Comparison of ENCODE assay signal across 1 cellular context in genomic region chr21:44887126-44887806, GRCh38.
TF ChIP-seq lines count a peak whose summit lies in the region.

No MANE protein-coding gene starts in this region.

TF ChIP-seq in K562, 482 proteins besides CTCF, POLR2A, EP300 and RAD21:
- TF ChIP-seq HBP1 (CRISPR knock-in tag; IDR thresholded peaks at IDR 0.05) (no peak), KLF16 (IDR thresholded peaks at IDR 0.05) (no peak), ILF3 (IDR thresholded peaks at IDR 0.05; ENCODE audit: borderline replicate concordance) (no peak), ZBTB1 (CRISPR knock-in tag; IDR thresholded peaks at IDR 0.05; ENCODE audit: borderline replicate concordance, low read depth) (no peak), STAG1 (CRISPR knock-in tag; IDR thresholded peaks at IDR 0.05; ENCODE audit: borderline replicate concordance) (no peak), ADNP (tag; IDR thresholded peaks at IDR 0.05) (no peak), GTF2F1 (IDR thresholded peaks at IDR 0.05; ENCODE audit: low read depth, low read length) (no peak), JUND (IDR thresholded peaks at IDR 0.05; ENCODE audit: borderline replicate concordance, low read depth, low read length) (no peak), JUND (tag; IDR thresholded peaks at IDR 0.05; ENCODE audit: borderline replicate concordance, low read depth, low read length) (no peak), ZBTB26 (CRISPR knock-in tag; IDR thresholded peaks at IDR 0.05) (no peak)
